ENCODE assay signal across 10 cellular contexts in genomic region chr17:57880086-57880456, GRCh38. TPM values are rescaled to one million over a fixed set of nuclear protein-coding genes. Genes with fewer than 3 reads are reported as not detected.
A peak's percentile ranks its signal among the peaks of the same experiment; 100 is the strongest.
DNase-seq lines count a peak whose midpoint lies in the region; ATAC-seq and TF ChIP-seq lines count a peak whose summit lies in the region.
"Had no signal": no experiment of that assay in that cellular context is flagged by ENCODE, and none has a peak within 500 bp of the region (broad histone marks: within the 10 kb centered on the region; RNA-seq: fewer than 3 reads in every experiment).

No MANE protein-coding gene starts in this region.

- no peak for TF ChIP-seq CTCF in mesothelial cell of epicardium (IDR thresholded peaks at IDR 0.05; ENCODE audit: unreplicated experiment)

- no peaks in the 10 kb centered on the region for H3K9me3 Mint-ChIP-seq in activated naive CD4-positive, alpha-beta T cell treated with anti-CD3 and anti-CD28 coated beads, Interleukin-2, amount 50 U/mL, for 72 hours
- H3K9me3 Mint-ChIP-seq in mesothelial cell of epicardium, result no peaks in the 10 kb centered on the region
- H3K9me3 Mint-ChIP-seq in stimulated activated naive CD8-positive, alpha-beta T cell treated with anti-CD3 and anti-CD28 coated beads, Interleukin-15, Interleukin-2, amounts not matched to agents 100 ng/mL and 50 ng/mL, for 24 hours, result no peaks in the 10 kb centered on the region
- H3K9me3 Mint-ChIP-seq: activated T-helper 1 cell treated with anti-CD3 and anti-CD28 coated beads, Interleukin-12 subunit alpha, Interleukin-12 subunit beta, Interleukin-2, Interleukin-4 antibody, amounts not matched to agents 30 ng/mL and 10 ng/mL and 1 ng/mL, durations not matched to agents 14 hours and 24 hours and 36 hours had no signal

- peaks cover 75% of the 10 kb centered on the region for H3K4me1 Mint-ChIP-seq in mesothelial cell of epicardium
- H3K4me1 Mint-ChIP-seq in stimulated activated naive CD8-positive, alpha-beta T cell treated with anti-CD3 and anti-CD28 coated beads, Interleukin-15, Interleukin-2, amounts not matched to agents 100 ng/mL and 50 ng/mL, for 24 hours (ENCODE audit: low read depth), result peaks cover 29% of the 10 kb centered on the region

- H3K36me3 Mint-ChIP-seq in activated naive CD4-positive, alpha-beta T cell treated with anti-CD3 and anti-CD28 coated beads, Interleukin-2, amount 50 U/mL, for 72 hours, result no peaks in the 10 kb centered on the region
- peaks cover 14% of the 10 kb centered on the region for H3K36me3 Mint-ChIP-seq in mesothelial cell of epicardium
- no peaks in the 10 kb centered on the region for H3K36me3 Mint-ChIP-seq in stimulated activated naive CD8-positive, alpha-beta T cell treated with anti-CD3 and anti-CD28 coated beads, Interleukin-15, Interleukin-2, amounts not matched to agents 100 ng/mL and 50 ng/mL, for 24 hours (ENCODE audit: low read depth)

- H3K4me3 Mint-ChIP-seq in mesothelial cell of epicardium, result no peak overlapping the region
- no peak overlapping the region for H3K4me3 Mint-ChIP-seq in stimulated activated naive CD8-positive, alpha-beta T cell treated with anti-CD3 and anti-CD28 coated beads, Interleukin-15, Interleukin-2, amounts not matched to agents 100 ng/mL and 50 ng/mL, for 24 hours
- H3K4me3 Mint-ChIP-seq: activated T-helper 1 cell treated with anti-CD3 and anti-CD28 coated beads, Interleukin-12 subunit alpha, Interleukin-12 subunit beta, Interleukin-2, Interleukin-4 antibody, amounts not matched to agents 30 ng/mL and 10 ng/mL and 1 ng/mL, durations not matched to agents 14 hours and 24 hours and 36 hours had no signal

- peak; percentile 86 to 89 for ATAC-seq in activated CD4-positive, CD25-positive, alpha-beta regulatory T cell treated with anti-CD3 and anti-CD28 coated beads, Interleukin-2, amount 50 U/mL, for 24 hours
- ATAC-seq in activated naive CD4-positive, alpha-beta T cell treated with anti-CD3 and anti-CD28 coated beads, Interleukin-2, amount 50 U/mL, for 72 hours, result peak; percentile 95 to 96
- ATAC-seq in GM18498 (IDR thresholded peaks at IDR 0.05; ENCODE audit: unreplicated experiment) (no peak), HG03139 (IDR thresholded peaks at IDR 0.05; ENCODE audit: unreplicated experiment) (no peak)

- no peak for DNase-seq in activated CD4-positive, CD25-positive, alpha-beta regulatory T cell treated with anti-CD3 and anti-CD28 coated beads, Interleukin-2, amount 50 U/mL, for 72 hours
- peak; percentile 32 to 69 for DNase-seq in activated naive CD4-positive, alpha-beta T cell treated with anti-CD3 and anti-CD28 coated beads, Interleukin-2, amount 50 U/mL, for 72 hours (ENCODE audit: low spot score in 2 of 2)
- DNase-seq in mesothelial cell of epicardium (ENCODE audit: low spot score in 2 of 2, unreplicated experiment in 2 of 2) (no peak), NCI-H187 treated with DMSO at 0.1 percent for 48 hours (lab: John Stamatoyannopoulos, UW) (no peak)
- DNase-seq: SJCRH30 had no signal

- peak overlapping the region in 1 of 2 donors; percentile 55 for H3K27ac Mint-ChIP-seq in activated naive CD4-positive, alpha-beta T cell treated with anti-CD3 and anti-CD28 coated beads, Interleukin-2, amount 50 U/mL, for 72 hours
- H3K27ac Mint-ChIP-seq in mesothelial cell of epicardium, result peak overlapping the region; percentile 98
- peak overlapping the region; percentile 10 for H3K27ac Mint-ChIP-seq in stimulated activated naive CD8-positive, alpha-beta T cell treated with anti-CD3 and anti-CD28 coated beads, Interleukin-15, Interleukin-2, amounts not matched to agents 100 ng/mL and 50 ng/mL, for 24 hours
- H3K27ac Mint-ChIP-seq: activated T-helper 1 cell treated with anti-CD3 and anti-CD28 coated beads, Interleukin-12 subunit alpha, Interleukin-12 subunit beta, Interleukin-2, Interleukin-4 antibody, amounts not matched to agents 30 ng/mL and 10 ng/mL and 1 ng/mL, durations not matched to agents 14 hours and 24 hours and 36 hours had no signal

- H3K27me3 Mint-ChIP-seq in mesothelial cell of epicardium (ENCODE audit: low read depth), result no peaks in the 10 kb centered on the region
- peaks cover 7% of the 10 kb centered on the region for H3K27me3 Mint-ChIP-seq in stimulated activated naive CD8-positive, alpha-beta T cell treated with anti-CD3 and anti-CD28 coated beads, Interleukin-15, Interleukin-2, amounts not matched to agents 100 ng/mL and 50 ng/mL, for 24 hours

RNA-seq across cellular contexts. Expression of gene MRPS23, which starts 30.2 kb away (rescaled TPM):
- 10 to 100 TPM; 43.1 to 57.7 TPM for total RNA-seq in activated naive CD4-positive, alpha-beta T cell treated with anti-CD3 and anti-CD28 coated beads, Interleukin-2, amount 50 U/mL, for 72 hours
- total RNA-seq in mesothelial cell of epicardium, result 39.9 to 44.5 TPM (median 42.1 TPM) in 3 replicates

Comparison
In these comparisons a context has a peak if more than half of its experiments do, and no peak if none do; other contexts are left out.
1. ATAC-seq: peak in activated CD4-positive, CD25-positive, alpha-beta regulatory T cell treated with anti-CD3 and anti-CD28 coated beads, Interleukin-2, amount 50 U/mL, for 24 hours (2 of 2) and activated naive CD4-positive, alpha-beta T cell treated with anti-CD3 and anti-CD28 coated beads, Interleukin-2, amount 50 U/mL, for 72 hours (2 of 2); none in GM18498 (single experiment) and HG03139 (single experiment).
2. DNase-seq: peak in activated naive CD4-positive, alpha-beta T cell treated with anti-CD3 and anti-CD28 coated beads, Interleukin-2, amount 50 U/mL, for 72 hours (2 of 2); none in activated CD4-positive, CD25-positive, alpha-beta regulatory T cell treated with anti-CD3 and anti-CD28 coated beads, Interleukin-2, amount 50 U/mL, for 72 hours (single experiment), mesothelial cell of epicardium (0 of 2) and NCI-H187 treated with DMSO at 0.1 percent for 48 hours (single experiment).